Comparison of ENCODE assay signal across 9 cellular contexts in the genomic region with DNA sequence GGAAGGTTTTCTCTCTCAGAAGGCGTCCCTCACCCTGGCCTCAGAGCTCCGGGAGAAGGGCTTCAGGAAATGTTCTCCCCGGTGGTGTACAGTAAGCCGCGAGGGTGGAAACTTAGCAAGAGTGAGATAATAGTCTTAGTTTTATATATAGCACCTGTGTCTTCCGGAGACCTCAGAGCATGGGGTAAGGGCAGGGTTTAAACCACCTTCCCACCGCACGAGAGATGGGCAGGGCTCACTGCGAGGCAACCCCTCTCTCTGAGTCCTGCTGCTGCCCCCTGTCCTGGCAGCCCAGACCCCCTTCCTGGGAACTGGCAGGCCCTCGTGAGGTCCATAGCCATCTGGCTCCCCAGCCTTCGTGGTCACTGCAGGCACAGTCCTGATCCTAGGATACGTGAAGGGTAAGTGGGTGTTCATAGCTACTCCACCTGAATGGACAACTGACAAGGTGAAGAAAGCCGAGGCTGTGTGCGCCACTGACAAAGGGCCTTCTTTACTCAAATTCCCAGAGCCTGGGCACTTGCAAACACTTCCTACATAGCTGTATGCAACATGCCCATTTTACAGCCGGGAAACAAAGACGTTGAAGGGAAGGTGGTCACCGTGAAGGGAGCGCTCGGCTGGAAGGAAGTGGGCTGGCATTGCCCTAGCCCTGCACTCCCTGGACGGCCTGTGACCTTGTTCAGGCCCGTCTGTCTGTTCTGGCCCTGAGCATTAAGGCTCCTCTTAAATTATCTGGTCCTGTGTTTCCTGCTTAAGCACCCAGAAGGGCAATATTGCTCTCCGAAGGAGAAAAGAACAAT. TPM values are rescaled to one million over a fixed set of nuclear protein-coding genes. Genes with fewer than 3 reads are reported as not detected.
DNase-seq lines count a peak whose midpoint lies in the region; ATAC-seq, FAIRE-seq and TF ChIP-seq lines count a peak whose summit lies in the region.
"Had no signal": no experiment of that assay in that cellular context is flagged by ENCODE, and none has a peak within 500 bp of the region (broad histone marks: within the 10 kb centered on the region; RNA-seq: fewer than 3 reads in every experiment).

No MANE protein-coding gene starts in this region.

- H3K27ac ChIP-seq in SK-N-SH (ENCODE audit: low read depth in 2 of 2, low read length in 1 of 2): no peak overlapping the region

- no peak overlapping the region for H3K27ac Mint-ChIP-seq in mesothelial cell of epicardium
- H3K27ac Mint-ChIP-seq: dendritic cell treated with granulocyte-macrophage colony-stimulating factor and Interleukin-4, amounts not matched to agents 40 ng/mL and 50 ng/mL, for 4 days had no signal

- H4K20me1 ChIP-seq in SK-N-SH (ENCODE audit: insufficient read depth): no peaks in the 10 kb centered on the region

- DNase-seq in T-helper 2 cell (peak in 3 of 5 experiments; percentile 42 to 84 (median 67)), mucosa of descending colon (no peak), mesothelial cell of epicardium (ENCODE audit: low spot score in 2 of 2, unreplicated experiment in 2 of 2) (no peak), cerebellum (ENCODE audit: low spot score) (no peak), SK-N-SH (no peak), H54 (ENCODE audit: insufficient read length, low spot score) (no peak)

- H3K4me1 ChIP-seq in mucosa of descending colon (ENCODE audit: low read depth) (peaks cover 16% of the 10 kb centered on the region), SK-N-SH (ENCODE audit: control insufficient read depth in 1 of 2, insufficient read depth in 2 of 2, low read depth in 1 of 2, low read length in 1 of 2) (peaks cover 5 to 9% of the 10 kb centered on the region in 2 experiments; a peak in 2 of 4 replicates)

- intact Hi-C loops in mucosa of descending colon (cut with DNase I, micrococcal nuclease): no loop called here

- H3K36me3 ChIP-seq in mucosa of descending colon (ENCODE audit: low read depth): no peaks in the 10 kb centered on the region
- no peaks in the 10 kb centered on the region for H3K36me3 ChIP-seq in SK-N-SH (replicated peaks in 1 of 2; ENCODE audit: control insufficient read depth in 1 of 2, insufficient read depth in 2 of 2, low read length in 1 of 2)

- H3K4me3 Mint-ChIP-seq in mesothelial cell of epicardium: no peak overlapping the region
- H3K4me3 Mint-ChIP-seq: dendritic cell treated with granulocyte-macrophage colony-stimulating factor and Interleukin-4, amounts not matched to agents 40 ng/mL and 50 ng/mL, for 4 days had no signal

- H3K79me2 ChIP-seq in SK-N-SH (ENCODE audit: insufficient read depth): no peaks in the 10 kb centered on the region

- no peak overlapping the region for H3K4me3 ChIP-seq in mucosa of descending colon
- H3K4me3 ChIP-seq in SK-N-SH (ENCODE audit: low read depth in 2 of 2, low read length in 1 of 2): no peak overlapping the region

- POLR2A ChIA-PET in SK-N-SH (lab: Yijun Ruan, JAX): interaction anchor here (1.0 kb wide), 1 partner anchor 9 kb away, joined by 3 read pairs; no protein-coding TSS in a partner anchor

- H3K36me3 Mint-ChIP-seq in mesothelial cell of epicardium: peaks cover 6% of the 10 kb centered on the region

- H3K9me3 ChIP-seq in mucosa of descending colon: peaks cover 3% of the 10 kb centered on the region
- no peaks in the 10 kb centered on the region for H3K9me3 ChIP-seq in SK-N-SH

- CTCF ChIA-PET in SK-N-SH (lab: Yijun Ruan, JAX): interaction anchor here (0.7 to 3.3 kb wide), 6 partner anchors 9 to 110 kb away, joined by 3 to 10 read pairs (median 4); no protein-coding TSS in a partner anchor

- no peaks in the 10 kb centered on the region for H3K9me2 ChIP-seq in SK-N-SH

- no peak for TF ChIP-seq RAD21 in SK-N-SH (IDR thresholded peaks at IDR 0.05; ENCODE audit: low read length)

- H3K9me3 Mint-ChIP-seq in mesothelial cell of epicardium: peaks cover 7% of the 10 kb centered on the region

- no peak overlapping the region for H3K4me2 ChIP-seq in SK-N-SH

- no peak for TF ChIP-seq EP300 in SK-N-SH (IDR thresholded peaks at IDR 0.05; ENCODE audit: borderline replicate concordance in 1 of 2, low read depth in 1 of 2, low read length in 1 of 2)

- ATAC-seq in GM18517 (IDR thresholded peaks at IDR 0.05; ENCODE audit: unreplicated experiment): peak; percentile 87
- peak; percentile 81 for ATAC-seq in HG02623 (IDR thresholded peaks at IDR 0.05; ENCODE audit: unreplicated experiment)
- ATAC-seq in mucosa of descending colon: peak; percentile 67

- no peak for FAIRE-seq in H54 (lab: Jason Lieb, UNC)

- no peaks in the 10 kb centered on the region for H3K27me3 ChIP-seq in SK-N-SH (ENCODE audit: insufficient read depth)

- TF ChIP-seq CTCF in mucosa of descending colon (IDR thresholded peaks at IDR 0.05) (no peak), mesothelial cell of epicardium (IDR thresholded peaks at IDR 0.05; ENCODE audit: unreplicated experiment) (no peak), SK-N-SH (IDR thresholded peaks at IDR 0.05) (no peak)

- no peak overlapping the region for H2AFZ ChIP-seq in SK-N-SH (ENCODE audit: low read depth)

- no peaks in the 10 kb centered on the region for H3K27me3 Mint-ChIP-seq in mesothelial cell of epicardium (ENCODE audit: low read depth)
- H3K27me3 Mint-ChIP-seq: dendritic cell treated with granulocyte-macrophage colony-stimulating factor and Interleukin-4, amounts not matched to agents 40 ng/mL and 50 ng/mL, for 4 days had no signal

- no peak for TF ChIP-seq POLR2A in H54 (IDR thresholded peaks at IDR 0.05; ENCODE audit: low read depth, low read length)

- peaks cover 4% of the 10 kb centered on the region for H3F3A ChIP-seq in SK-N-SH (replicated peaks; ENCODE audit: insufficient read depth)

- H3K4me1 Mint-ChIP-seq in mesothelial cell of epicardium: peaks cover 7% of the 10 kb centered on the region

- 87% methylated on average over 15 of the region's 22 CpGs for WGBS in SK-N-SH (ENCODE audit: low lambda C conversion rate)

- H3K9ac ChIP-seq in SK-N-SH: no peak overlapping the region

TF ChIP-seq in SK-N-SH, 30 proteins besides CTCF, POLR2A, EP300 and RAD21:
- no peak for TF ChIP-seq FOSL2 (IDR thresholded peaks at IDR 0.05; ENCODE audit: borderline replicate concordance, low read depth)

RNA-seq across cellular contexts. Expression of a gene that starts 26.9 kb away (rescaled TPM):
- total RNA-seq in mucosa of descending colon: 10 to 100 TPM in 2 of 3 donors, 1 to 10 TPM in 1; 9.5 to 90.3 (median 11.7) TPM
- 19.7 to 21.2 TPM (median 21.0 TPM) in 3 replicates for total RNA-seq in mesothelial cell of epicardium
- total RNA-seq in cerebellum: 13.5 TPM
- polyA plus RNA-seq in SK-N-SH (2012; rRNA removed): 1.8 and 2.4 TPM in 2 replicates
- polyA plus RNA-seq in SK-N-SH (2012; cell fraction: cytosol; rRNA removed): 1.0 and 1.7 TPM in 2 replicates
- 3.5 and 3.6 TPM in 2 replicates for polyA plus RNA-seq in SK-N-SH (2012; cell fraction: nucleus; rRNA removed)

Comparison
In these comparisons a context has a peak if more than half of its experiments do, and no peak if none do; other contexts are left out.
1. DNase-seq: peak in T-helper 2 cell (3 of 5); none in mucosa of descending colon (0 of 3), mesothelial cell of epicardium (0 of 2), cerebellum (single experiment), SK-N-SH (single experiment) and H54 (single experiment).
2. Peak in every context shown above with its lines, with median percentiles within 50 percentile points of each other: ATAC-seq.